ENCODE assay signal across 22 cellular contexts in the genomic region with DNA sequence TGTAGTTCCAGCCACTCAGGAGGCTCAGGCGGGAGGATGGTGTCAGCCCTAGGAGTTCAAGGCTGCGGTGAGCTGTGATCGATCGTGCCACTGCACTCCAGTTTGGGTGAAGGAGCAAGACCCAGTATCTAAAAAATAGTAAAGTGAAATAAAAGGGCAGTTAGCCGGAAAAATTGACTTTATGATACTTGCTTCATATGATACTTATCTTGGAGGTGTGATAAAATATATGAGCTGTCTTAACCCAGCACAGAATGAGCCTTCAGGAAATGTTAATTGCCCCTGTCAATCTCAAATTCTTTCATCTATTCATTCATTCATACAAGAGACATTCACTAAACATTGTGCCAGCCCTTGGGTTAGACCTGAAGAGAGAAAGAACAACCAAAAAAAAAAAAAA.
A peak's percentile ranks its signal among the peaks of the same experiment; 100 is the strongest.
DNase-seq lines count a peak whose midpoint lies in the region; ATAC-seq, FAIRE-seq and TF ChIP-seq lines count a peak whose summit lies in the region.
"Had no signal": no experiment of that assay in that cellular context is flagged by ENCODE, and none has a peak within 500 bp of the region (broad histone marks: within the 10 kb centered on the region; RNA-seq: fewer than 3 reads in every experiment).

No MANE protein-coding gene starts in this region.

- in situ Hi-C loops in ACHN (cut with HindIII; ENCODE audit: low pct_ligation_motif_present, low pct_unique_long_range_greater_than_20kb, low sequenced_read_pairs): no loop called here

- no peak overlapping the region for H3K4me3 ChIP-seq in cardiac muscle cell
- H3K4me3 ChIP-seq in ectodermal cell (ENCODE audit: insufficient read depth, low read depth, low read length): no peak overlapping the region
- H3K4me3 ChIP-seq in neural cell (ENCODE audit: low read length): no peak overlapping the region
- H3K4me3 ChIP-seq: BLaER1, GM12878, HAP-1, K562 had no signal

- H3F3A ChIP-seq in neural cell (ENCODE audit: insufficient read depth, low read length, poor library complexity, severe bottlenecking): no peaks in the 10 kb centered on the region

- 73 to 76% methylated on average over 5 of the region's 5 CpGs for WGBS in ectodermal cell, 2 experiments

- no peak overlapping the region for H2AFZ ChIP-seq in neural cell (ENCODE audit: low read depth, low read length)

- H3K4me2 ChIP-seq in neural cell (ENCODE audit: low read length): no peak overlapping the region
- H3K4me2 ChIP-seq: BLaER1 had no signal

- no peak for TF ChIP-seq POLR2A in GM12892 (IDR thresholded peaks at IDR 0.05; ENCODE audit: low read depth, low read length)

- H3K9ac ChIP-seq in neural cell (ENCODE audit: low read length): no peak overlapping the region
- H3K9ac ChIP-seq: BLaER1 had no signal

- no peaks in the 10 kb centered on the region for H3K9me3 ChIP-seq in cardiac muscle cell (ENCODE audit: low read depth)
- no peaks in the 10 kb centered on the region for H3K9me3 ChIP-seq in ectodermal cell (ENCODE audit: control insufficient read depth, low read length)
- no peaks in the 10 kb centered on the region for H3K9me3 ChIP-seq in neural cell (ENCODE audit: low read length)
- H3K9me3 ChIP-seq: HAP-1 had no signal

- no peak for ATAC-seq in left ventricle myocardium superior
- no peak for ATAC-seq in esophagus mucosa
- ATAC-seq: CD8-positive, alpha-beta T cell; GM12878; K562 had no signal

- intact Hi-C loops in left ventricle myocardium superior (cut with micrococcal nuclease): no loop called here

- TF ChIP-seq EP300 in neural cell (conservative IDR thresholded peaks at IDR 0.05; ENCODE audit: poor library complexity, severe bottlenecking): no peak

- FAIRE-seq in HTR-8/SVneo (lab: Jason Lieb, UNC) (no peak), GM12892 (lab: Jason Lieb, UNC) (no peak)
- FAIRE-seq: GM12878, GM18507, K562 had no signal

- no peak for DNase-seq in cardiac muscle cell (ENCODE audit: low read depth in 1 of 2, low spot score in 1 of 2)
- DNase-seq in left ventricle myocardium superior: no peak
- DNase-seq in HTR-8/SVneo (ENCODE audit: insufficient read length, low spot score): no peak
- no peak for DNase-seq in GM12892 (ENCODE audit: insufficient read length)
- DNase-seq in ACHN: no peak
- DNase-seq: 8988T; CD8-positive, alpha-beta T cell; DMS 273 treated with DMSO at 0.1 percent for 48 hours; GDM1; MV-4-11; NCI-H1417; NCI-H187 treated with DMSO at 0.1 percent for 48 hours; NK-92 treated with Interleukin-12 subunit alpha and Interleukin-12 subunit beta, amount 100 ng/mL, for 24 hours had no signal

- no peaks in the 10 kb centered on the region for H4K20me1 ChIP-seq in neural cell (ENCODE audit: insufficient read depth)
- H4K20me1 ChIP-seq: BLaER1 had no signal

- no peak for TF ChIP-seq RAD21 in neural cell (conservative IDR thresholded peaks at IDR 0.05)

- H3K4me1 ChIP-seq in cardiac muscle cell (ENCODE audit: low read depth): peaks cover 13% of the 10 kb centered on the region
- peaks cover 16% of the 10 kb centered on the region for H3K4me1 ChIP-seq in ectodermal cell (ENCODE audit: control insufficient read depth, insufficient read depth, low read length)
- H3K4me1 ChIP-seq: HAP-1 had no signal

- H3K9me2 ChIP-seq in neural cell (ENCODE audit: insufficient read depth, low read length): no peaks in the 10 kb centered on the region

- H3K27me3 ChIP-seq in cardiac muscle cell: no peaks in the 10 kb centered on the region
- H3K27me3 ChIP-seq in ectodermal cell (ENCODE audit: control insufficient read depth, insufficient read depth, low read length, poor library complexity, severe bottlenecking): no peaks in the 10 kb centered on the region
- H3K27me3 ChIP-seq in neural cell (ENCODE audit: insufficient read depth, low read depth, low read length): no peaks in the 10 kb centered on the region
- H3K27me3 ChIP-seq: BLaER1 had no signal

- H3K36me3 ChIP-seq in cardiac muscle cell (no peaks in the 10 kb centered on the region), ectodermal cell (ENCODE audit: control insufficient read depth, insufficient read depth, low read length) (no peaks in the 10 kb centered on the region), neural cell (ENCODE audit: insufficient read depth, low read length) (no peaks in the 10 kb centered on the region)
- H3K36me3 ChIP-seq: BLaER1, HAP-1 had no signal

- no peaks in the 10 kb centered on the region for H3K79me2 ChIP-seq in neural cell (replicated peaks; ENCODE audit: insufficient read depth, low read length)

- TF ChIP-seq CTCF in cardiac muscle cell (IDR thresholded peaks at IDR 0.05; ENCODE audit: low read depth, low read length) (no peak), neural cell (IDR thresholded peaks at IDR 0.05; ENCODE audit: poor library complexity, severe bottlenecking) (no peak)

- H3K27ac ChIP-seq in cardiac muscle cell (peak overlapping the region; percentile 13), ectodermal cell (ENCODE audit: insufficient read depth, low read depth, low read length, poor library complexity, severe bottlenecking) (peak overlapping the region; percentile 57), neural cell (ENCODE audit: low read length) (peak overlapping the region; percentile 14)
- H3K27ac ChIP-seq: BLaER1, HL-60 had no signal

TF ChIP-seq in neural cell, 6 proteins besides CTCF, POLR2A, EP300 and RAD21:
- TF ChIP-seq EZH2 (IDR thresholded peaks at IDR 0.05; ENCODE audit: borderline replicate concordance, insufficient read depth, low read length, poor library complexity, severe bottlenecking): no peak
- TF ChIP-seq POLR2AphosphoS5 (IDR thresholded peaks at IDR 0.05): no peak
- no peak for TF ChIP-seq SMC3 (conservative IDR thresholded peaks at IDR 0.05; ENCODE audit: poor library complexity)
- no peak for TF ChIP-seq REST (IDR thresholded peaks at IDR 0.05; ENCODE audit: borderline replicate concordance)
- TF ChIP-seq TAF1 (IDR thresholded peaks at IDR 0.05; ENCODE audit: low read depth): no peak
- no peak for TF ChIP-seq MXI1 (conservative IDR thresholded peaks at IDR 0.05; ENCODE audit: poor library complexity, severe bottlenecking)
